ENCODE assay signal across 8 cellular contexts in genomic region chr22:42805016-42805997, GRCh38. TPM values are rescaled to one million over a fixed set of nuclear protein-coding genes. Genes with fewer than 3 reads are reported as not detected.
DNase-seq lines count a peak whose midpoint lies in the region; ATAC-seq, FAIRE-seq and TF ChIP-seq lines count a peak whose summit lies in the region.

No MANE protein-coding gene starts in this region.

- peak; percentile 33 for DNase-seq in SK-N-SH
- DNase-seq in coronary artery (ENCODE audit: low spot score) = peak; percentile 73
- peak; percentile 25 for DNase-seq in mucosa of gallbladder (ENCODE audit: low spot score)
- no peak for DNase-seq in urothelium cell line (ENCODE audit: low spot score)
- no peak for DNase-seq in activated effector memory CD4-positive, alpha-beta T cell treated with anti-CD3 and anti-CD28 coated beads, Interleukin-2, amount 50 U/mL, for 16 hours

- no peaks in the 10 kb centered on the region for H4K20me1 ChIP-seq in SK-N-SH (ENCODE audit: insufficient read depth)

- no peak for TF ChIP-seq EP300 in SK-N-SH (IDR thresholded peaks at IDR 0.05; ENCODE audit: borderline replicate concordance in 1 of 2, low read depth in 1 of 2, low read length in 1 of 2)

- POLR2A ChIA-PET in SK-N-SH (lab: Yijun Ruan, JAX) = no interaction called here

- no peak overlapping the region for H3K4me2 ChIP-seq in SK-N-SH

- H3K27ac ChIP-seq in SK-N-SH (ENCODE audit: low read depth in 2 of 2, low read length in 1 of 2) (peak overlapping the region in 1 of 2 experiments; percentile 64; a peak in 2 of 4 replicates), coronary artery (peak overlapping the region; percentile 6 to 82)

- H3K79me2 ChIP-seq in SK-N-SH (ENCODE audit: insufficient read depth) = no peaks in the 10 kb centered on the region

- peaks cover 0 to 22% of the 10 kb centered on the region in 2 experiments; a peak in 1 of 4 replicates for H3K4me1 ChIP-seq in SK-N-SH (ENCODE audit: control insufficient read depth in 1 of 2, insufficient read depth in 2 of 2, low read depth in 1 of 2, low read length in 1 of 2)

- H2AFZ ChIP-seq in SK-N-SH (ENCODE audit: low read depth) = no peak overlapping the region

- peak; percentile 58 for FAIRE-seq in urothelium cell line (lab: Jason Lieb, UNC)

- ATAC-seq in SK-N-SH treated with all-trans-retinoic acid at 6 μM for 48 hours (no peak), GM19328 (IDR thresholded peaks at IDR 0.05; ENCODE audit: unreplicated experiment) (no peak), HG03460 (IDR thresholded peaks at IDR 0.05; ENCODE audit: unreplicated experiment) (no peak)

- H3F3A ChIP-seq in SK-N-SH (replicated peaks; ENCODE audit: insufficient read depth) = no peaks in the 10 kb centered on the region

- no peak overlapping the region for H3K9ac ChIP-seq in SK-N-SH

- TF ChIP-seq CTCF in SK-N-SH (IDR thresholded peaks at IDR 0.05) (no peak), coronary artery (IDR thresholded peaks at IDR 0.05) (no peak)

- CTCF ChIA-PET in SK-N-SH (lab: Yijun Ruan, JAX) = interaction anchor here (0.6 kb wide), 2 partner anchors 62 to 87 kb away, joined by 3 read pairs; no protein-coding TSS in a partner anchor

- no peak for TF ChIP-seq RAD21 in SK-N-SH (IDR thresholded peaks at IDR 0.05; ENCODE audit: low read length)

- H3K27me3 ChIP-seq in SK-N-SH (ENCODE audit: insufficient read depth) = no peaks in the 10 kb centered on the region

- H3K9me2 ChIP-seq in SK-N-SH = no peaks in the 10 kb centered on the region

- H3K36me3 ChIP-seq in SK-N-SH (replicated peaks in 1 of 2; ENCODE audit: control insufficient read depth in 1 of 2, insufficient read depth in 2 of 2, low read length in 1 of 2) = peaks cover 0 to 14% of the 10 kb centered on the region in 2 experiments

- WGBS in SK-N-SH (ENCODE audit: low lambda C conversion rate) = 85% methylated on average over 4 of the region's 13 CpGs

- no peaks in the 10 kb centered on the region for H3K9me3 ChIP-seq in SK-N-SH

- no peak overlapping the region for H3K4me3 ChIP-seq in SK-N-SH (ENCODE audit: low read depth in 2 of 2, low read length in 1 of 2)
- no peak overlapping the region for H3K4me3 ChIP-seq in coronary artery

TF ChIP-seq in SK-N-SH, 30 proteins besides CTCF, POLR2A, EP300 and RAD21:
- TF ChIP-seq NFIC (IDR thresholded peaks at IDR 0.05; ENCODE audit: borderline replicate concordance) = 0 out of 2 replicates have a peak, but pooled peaks have one; percentile 5
- no peak for TF ChIP-seq RCOR1 (IDR thresholded peaks at IDR 0.05; ENCODE audit: low read length)
TF ChIP-seq in SK-N-SH: peak in this region for 1.

TF ChIP-seq in SK-N-SH treated with all-trans-retinoic acid at 6 μM for 48 hours, 23 proteins besides CTCF, POLR2A, EP300 and RAD21:
- TF ChIP-seq ARNTL (CRISPR knock-in tag; IDR thresholded peaks at IDR 0.05; ENCODE audit: borderline replicate concordance, low read depth) (no peak), ZC3H10 (CRISPR knock-in tag; IDR thresholded peaks at IDR 0.05) (no peak), CREB5 (CRISPR knock-in tag; IDR thresholded peaks at IDR 0.05; ENCODE audit: low read depth) (no peak), ISL1 (CRISPR knock-in tag; IDR thresholded peaks at IDR 0.05) (no peak), RARB (CRISPR knock-in tag; IDR thresholded peaks at IDR 0.05) (no peak), TCF4 (CRISPR knock-in tag; IDR thresholded peaks at IDR 0.05; ENCODE audit: borderline replicate concordance) (no peak), ESRRG (CRISPR knock-in tag; IDR thresholded peaks at IDR 0.05) (no peak), TOX (CRISPR knock-in tag; IDR thresholded peaks at IDR 0.05; ENCODE audit: borderline replicate concordance) (no peak), SNAI2 (CRISPR knock-in tag; IDR thresholded peaks at IDR 0.05) (no peak)

RNA-seq across cellular contexts. Expression of gene ARFGAP3, which starts 51.8 kb away (rescaled TPM):
- 12.6 and 16.6 TPM in 2 replicates for polyA plus RNA-seq in SK-N-SH (2012; rRNA removed)
- polyA plus RNA-seq in SK-N-SH (2012; cell fraction: cytosol; rRNA removed) = 15.8 and 16.3 TPM in 2 replicates
- 14.5 and 21.8 TPM in 2 replicates for polyA plus RNA-seq in SK-N-SH (2012; cell fraction: nucleus; rRNA removed)
- 49.8 TPM for total RNA-seq in mucosa of gallbladder

Comparison
In these comparisons a context has a peak if more than half of its experiments do, and no peak if none do; other contexts are left out.
1. DNase-seq: peak in SK-N-SH (single experiment), coronary artery (single experiment) and mucosa of gallbladder (single experiment); none in urothelium cell line (single experiment) and activated effector memory CD4-positive, alpha-beta T cell treated with anti-CD3 and anti-CD28 coated beads, Interleukin-2, amount 50 U/mL, for 16 hours (single experiment).